ENCODE assay signal across 1 cellular context in the genomic region with DNA sequence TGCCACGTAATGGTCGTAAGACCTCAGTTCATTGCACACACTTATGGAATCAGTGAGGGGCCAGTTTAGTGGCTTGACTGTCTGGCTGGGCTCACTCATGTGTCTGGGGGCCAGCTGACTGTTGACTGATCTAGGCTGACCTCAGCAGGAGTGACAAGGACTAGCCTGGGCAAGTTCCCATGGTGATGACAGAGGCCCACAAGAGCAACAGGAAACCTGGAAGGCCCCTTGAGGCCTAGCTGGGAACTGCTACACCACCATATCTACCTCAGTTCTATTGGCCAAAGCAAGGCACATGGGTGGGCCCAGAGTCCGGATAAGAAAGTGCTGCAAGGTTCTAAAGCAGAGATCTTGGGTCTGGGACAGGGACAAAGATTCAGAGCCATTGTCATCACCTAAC.
TF ChIP-seq lines count a peak whose summit lies in the region.

No MANE protein-coding gene starts in this region.

TF ChIP-seq in GM23338, 12 proteins besides CTCF, POLR2A, EP300 and RAD21 (continued from another document):
- TF ChIP-seq, protein P1, sequence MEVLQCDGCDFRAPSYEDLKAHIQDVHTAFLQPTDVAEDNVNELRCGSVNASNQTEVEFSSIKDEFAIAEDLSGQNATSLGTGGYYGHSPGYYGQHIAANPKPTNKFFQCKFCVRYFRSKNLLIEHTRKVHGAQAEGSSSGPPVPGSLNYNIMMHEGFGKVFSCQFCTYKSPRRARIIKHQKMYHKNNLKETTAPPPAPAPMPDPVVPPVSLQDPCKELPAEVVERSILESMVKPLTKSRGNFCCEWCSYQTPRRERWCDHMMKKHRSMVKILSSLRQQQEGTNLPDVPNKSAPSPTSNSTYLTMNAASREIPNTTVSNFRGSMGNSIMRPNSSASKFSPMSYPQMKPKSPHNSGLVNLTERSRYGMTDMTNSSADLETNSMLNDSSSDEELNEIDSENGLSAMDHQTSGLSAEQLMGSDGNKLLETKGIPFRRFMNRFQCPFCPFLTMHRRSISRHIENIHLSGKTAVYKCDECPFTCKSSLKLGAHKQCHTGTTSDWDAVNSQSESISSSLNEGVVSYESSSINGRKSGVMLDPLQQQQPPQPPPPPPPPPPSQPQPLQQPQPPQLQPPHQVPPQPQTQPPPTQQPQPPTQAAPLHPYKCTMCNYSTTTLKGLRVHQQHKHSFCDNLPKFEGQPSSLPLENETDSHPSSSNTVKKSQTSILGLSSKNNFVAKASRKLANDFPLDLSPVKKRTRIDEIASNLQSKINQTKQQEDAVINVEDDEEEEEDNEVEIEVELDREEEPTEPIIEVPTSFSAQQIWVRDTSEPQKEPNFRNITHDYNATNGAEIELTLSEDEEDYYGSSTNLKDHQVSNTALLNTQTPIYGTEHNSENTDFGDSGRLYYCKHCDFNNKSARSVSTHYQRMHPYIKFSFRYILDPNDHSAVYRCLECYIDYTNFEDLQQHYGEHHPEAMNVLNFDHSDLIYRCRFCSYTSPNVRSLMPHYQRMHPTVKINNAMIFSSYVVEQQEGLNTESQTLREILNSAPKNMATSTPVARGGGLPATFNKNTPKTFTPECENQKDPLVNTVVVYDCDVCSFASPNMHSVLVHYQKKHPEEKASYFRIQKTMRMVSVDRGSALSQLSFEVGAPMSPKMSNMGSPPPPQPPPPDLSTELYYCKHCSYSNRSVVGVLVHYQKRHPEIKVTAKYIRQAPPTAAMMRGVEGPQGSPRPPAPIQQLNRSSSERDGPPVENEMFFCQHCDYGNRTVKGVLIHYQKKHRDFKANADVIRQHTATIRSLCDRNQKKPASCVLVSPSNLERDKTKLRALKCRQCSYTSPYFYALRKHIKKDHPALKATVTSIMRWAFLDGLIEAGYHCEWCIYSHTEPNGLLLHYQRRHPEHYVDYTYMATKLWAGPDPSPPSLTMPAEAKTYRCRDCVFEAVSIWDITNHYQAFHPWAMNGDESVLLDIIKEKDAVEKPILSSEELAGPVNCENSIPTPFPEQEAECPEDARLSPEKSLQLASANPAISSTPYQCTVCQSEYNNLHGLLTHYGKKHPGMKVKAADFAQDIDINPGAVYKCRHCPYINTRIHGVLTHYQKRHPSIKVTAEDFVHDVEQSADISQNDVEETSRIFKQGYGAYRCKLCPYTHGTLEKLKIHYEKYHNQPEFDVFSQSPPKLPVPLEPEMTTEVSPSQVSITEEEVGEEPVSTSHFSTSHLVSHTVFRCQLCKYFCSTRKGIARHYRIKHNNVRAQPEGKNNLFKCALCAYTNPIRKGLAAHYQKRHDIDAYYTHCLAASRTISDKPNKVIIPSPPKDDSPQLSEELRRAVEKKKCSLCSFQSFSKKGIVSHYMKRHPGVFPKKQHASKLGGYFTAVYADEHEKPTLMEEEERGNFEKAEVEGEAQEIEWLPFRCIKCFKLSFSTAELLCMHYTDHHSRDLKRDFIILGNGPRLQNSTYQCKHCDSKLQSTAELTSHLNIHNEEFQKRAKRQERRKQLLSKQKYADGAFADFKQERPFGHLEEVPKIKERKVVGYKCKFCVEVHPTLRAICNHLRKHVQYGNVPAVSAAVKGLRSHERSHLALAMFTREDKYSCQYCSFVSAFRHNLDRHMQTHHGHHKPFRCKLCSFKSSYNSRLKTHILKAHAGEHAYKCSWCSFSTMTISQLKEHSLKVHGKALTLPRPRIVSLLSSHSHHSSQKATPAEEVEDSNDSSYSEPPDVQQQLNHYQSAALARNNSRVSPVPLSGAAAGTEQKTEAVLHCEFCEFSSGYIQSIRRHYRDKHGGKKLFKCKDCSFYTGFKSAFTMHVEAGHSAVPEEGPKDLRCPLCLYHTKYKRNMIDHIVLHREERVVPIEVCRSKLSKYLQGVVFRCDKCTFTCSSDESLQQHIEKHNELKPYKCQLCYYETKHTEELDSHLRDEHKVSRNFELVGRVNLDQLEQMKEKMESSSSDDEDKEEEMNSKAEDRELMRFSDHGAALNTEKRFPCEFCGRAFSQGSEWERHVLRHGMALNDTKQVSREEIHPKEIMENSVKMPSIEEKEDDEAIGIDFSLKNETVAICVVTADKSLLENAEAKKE (CRISPR knock-in tag; IDR thresholded peaks at IDR 0.05): no peak
- TF ChIP-seq NANOG (IDR thresholded peaks at IDR 0.05; ENCODE audit: borderline replicate concordance) (no peak), POLR2AphosphoS5 (IDR thresholded peaks at IDR 0.05; ENCODE audit: low read depth) (no peak), ZNF114 (CRISPR knock-in tag; IDR thresholded peaks at IDR 0.05) (no peak), ETS1 (IDR thresholded peaks at IDR 0.05) (no peak), EZH2 (IDR thresholded peaks at IDR 0.05; ENCODE audit: low read depth, unreplicated experiment) (no peak)
TF ChIP-seq in GM23338: peak in this region for 0.
